Comparison of ENCODE assay signal across 1 cellular context in the genomic region with DNA sequence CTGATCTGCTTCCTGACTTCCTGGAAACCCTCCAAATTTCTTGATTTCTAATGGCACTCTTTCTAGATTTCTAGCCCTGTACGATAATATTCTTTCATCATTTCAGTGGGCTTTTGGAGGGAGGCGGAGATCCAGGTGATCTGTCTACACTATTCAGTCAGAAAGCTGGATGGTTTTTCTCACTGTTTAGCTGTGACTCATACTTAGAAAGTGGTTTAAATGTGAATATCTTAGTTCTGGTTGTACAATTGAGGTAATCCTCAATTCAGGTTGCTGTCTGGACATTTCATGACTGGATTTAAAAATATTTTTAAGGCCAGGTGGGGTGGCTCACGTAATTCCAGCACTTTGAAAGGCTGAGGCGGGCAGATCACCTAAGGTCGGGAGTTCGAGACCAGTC.
TF ChIP-seq lines count a peak whose summit lies in the region.

No MANE protein-coding gene starts in this region.

TF ChIP-seq in SK-N-SH, 30 proteins besides CTCF, POLR2A, EP300 and RAD21 (continued from another document):
- TF ChIP-seq, protein P1, sequence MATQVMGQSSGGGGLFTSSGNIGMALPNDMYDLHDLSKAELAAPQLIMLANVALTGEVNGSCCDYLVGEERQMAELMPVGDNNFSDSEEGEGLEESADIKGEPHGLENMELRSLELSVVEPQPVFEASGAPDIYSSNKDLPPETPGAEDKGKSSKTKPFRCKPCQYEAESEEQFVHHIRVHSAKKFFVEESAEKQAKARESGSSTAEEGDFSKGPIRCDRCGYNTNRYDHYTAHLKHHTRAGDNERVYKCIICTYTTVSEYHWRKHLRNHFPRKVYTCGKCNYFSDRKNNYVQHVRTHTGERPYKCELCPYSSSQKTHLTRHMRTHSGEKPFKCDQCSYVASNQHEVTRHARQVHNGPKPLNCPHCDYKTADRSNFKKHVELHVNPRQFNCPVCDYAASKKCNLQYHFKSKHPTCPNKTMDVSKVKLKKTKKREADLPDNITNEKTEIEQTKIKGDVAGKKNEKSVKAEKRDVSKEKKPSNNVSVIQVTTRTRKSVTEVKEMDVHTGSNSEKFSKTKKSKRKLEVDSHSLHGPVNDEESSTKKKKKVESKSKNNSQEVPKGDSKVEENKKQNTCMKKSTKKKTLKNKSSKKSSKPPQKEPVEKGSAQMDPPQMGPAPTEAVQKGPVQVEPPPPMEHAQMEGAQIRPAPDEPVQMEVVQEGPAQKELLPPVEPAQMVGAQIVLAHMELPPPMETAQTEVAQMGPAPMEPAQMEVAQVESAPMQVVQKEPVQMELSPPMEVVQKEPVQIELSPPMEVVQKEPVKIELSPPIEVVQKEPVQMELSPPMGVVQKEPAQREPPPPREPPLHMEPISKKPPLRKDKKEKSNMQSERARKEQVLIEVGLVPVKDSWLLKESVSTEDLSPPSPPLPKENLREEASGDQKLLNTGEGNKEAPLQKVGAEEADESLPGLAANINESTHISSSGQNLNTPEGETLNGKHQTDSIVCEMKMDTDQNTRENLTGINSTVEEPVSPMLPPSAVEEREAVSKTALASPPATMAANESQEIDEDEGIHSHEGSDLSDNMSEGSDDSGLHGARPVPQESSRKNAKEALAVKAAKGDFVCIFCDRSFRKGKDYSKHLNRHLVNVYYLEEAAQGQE (IDR thresholded peaks at IDR 0.05; ENCODE audit: low read depth, low read length): no peak
- TF ChIP-seq NFIC (IDR thresholded peaks at IDR 0.05; ENCODE audit: borderline replicate concordance) (no peak), RCOR1 (IDR thresholded peaks at IDR 0.05; ENCODE audit: low read length) (no peak), YY1 (IDR thresholded peaks at IDR 0.05; ENCODE audit: low read depth) (no peak), SIN3A (IDR thresholded peaks at IDR 0.05; ENCODE audit: borderline replicate concordance, low read depth, low read length) (no peak), ELF1 (IDR thresholded peaks at IDR 0.05) (no peak), NRF1 (IDR thresholded peaks at IDR 0.05; ENCODE audit: low read depth, low read length) (no peak), FOSL2 (IDR thresholded peaks at IDR 0.05; ENCODE audit: borderline replicate concordance, low read depth) (no peak)
